In the genomic region with DNA sequence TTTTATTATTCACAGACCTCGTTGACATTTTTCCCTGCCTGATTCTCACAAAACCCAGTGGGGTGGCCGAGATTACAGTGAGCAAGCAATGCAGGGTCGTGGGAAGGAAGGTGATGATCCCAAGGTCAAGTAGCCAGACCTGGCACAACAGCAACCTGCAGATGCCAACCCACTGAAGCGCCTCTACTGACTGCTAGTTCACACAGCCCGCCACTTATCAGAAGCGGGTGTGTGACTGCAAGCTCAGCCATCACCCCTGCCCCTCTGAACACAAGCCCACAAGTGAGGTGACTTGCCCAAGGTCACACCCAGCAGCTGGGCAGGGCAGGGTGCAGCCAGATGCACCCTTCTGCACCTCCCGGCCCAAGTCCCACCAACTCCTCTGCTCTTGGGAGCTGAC, we compare ENCODE assay signal across 29 cellular contexts. TPM values are rescaled to one million over a fixed set of nuclear protein-coding genes. Genes with fewer than 3 reads are reported as not detected.
DNase-seq lines count a peak whose midpoint lies in the region; ATAC-seq and TF ChIP-seq lines count a peak whose summit lies in the region.
"Had no signal": no experiment of that assay in that cellular context is flagged by ENCODE, and none has a peak within 500 bp of the region (broad histone marks: within the 10 kb centered on the region; RNA-seq: fewer than 3 reads in every experiment).

No MANE protein-coding gene starts in this region.

- H3K36me3 ChIP-seq in right atrium auricular region = peaks cover 7% of the 10 kb centered on the region
- H3K36me3 ChIP-seq in mesendoderm (ENCODE audit: control insufficient read depth, insufficient read depth, low read length) = peaks cover 3% of the 10 kb centered on the region
- no peaks in the 10 kb centered on the region for H3K36me3 ChIP-seq in thyroid gland
- H3K36me3 ChIP-seq: breast epithelium had no signal

- peaks cover 64% of the 10 kb centered on the region for H3K79me2 ChIP-seq in mesendoderm (ENCODE audit: control insufficient read depth, insufficient read depth, low read length)

- H3K9me3 Mint-ChIP-seq in activated naive CD8-positive, alpha-beta T cell (ENCODE audit: low read depth) = no peaks in the 10 kb centered on the region
- no peaks in the 10 kb centered on the region for H3K9me3 Mint-ChIP-seq in activated CD4-positive, alpha-beta memory T cell treated with anti-CD3 and anti-CD28 coated beads, Interleukin-2, amount 10 ng/mL, durations not matched to agents 7 days and 5 days
- H3K9me3 Mint-ChIP-seq: activated T-helper 2 cell treated with anti-CD3 and anti-CD28 coated beads, Interferon-gamma antibody, Interleukin-2, Interleukin-4, amounts not matched to agents 10 μg/mL and 5 μg/mL and 100 μg/mL, durations not matched to agents 14 hours and 24 hours and 36 hours; natural killer cell treated with Interleukin-12 subunit alpha and Interleukin-12 subunit beta and Interleukin-15 and Interleukin-18, amount 100 ng/mL, for 72 hours; T-helper 2 cell treated with Interferon-gamma antibody and Interleukin-4, amounts not matched to agents 5 μg/mL and 100 μg/mL, for 36 hours had no signal

- H3K4me3 Mint-ChIP-seq in activated naive CD8-positive, alpha-beta T cell = no peak overlapping the region
- no peak overlapping the region for H3K4me3 Mint-ChIP-seq in activated CD4-positive, alpha-beta memory T cell treated with anti-CD3 and anti-CD28 coated beads, Interleukin-2, amount 10 ng/mL, durations not matched to agents 7 days and 5 days
- H3K4me3 Mint-ChIP-seq: natural killer cell treated with Interleukin-12 subunit alpha and Interleukin-12 subunit beta and Interleukin-15 and Interleukin-18, amount 100 ng/mL, for 72 hours; T-helper 2 cell treated with Interferon-gamma antibody and Interleukin-4, amounts not matched to agents 5 μg/mL and 100 μg/mL, for 36 hours had no signal

- peak overlapping the region; percentile 15 for H3K56ac ChIP-seq in mesendoderm (ENCODE audit: low read length)

- H3K18ac ChIP-seq in mesendoderm (ENCODE audit: low read length) = no peak overlapping the region

- no peak for TF ChIP-seq POLR2A in thyroid gland (IDR thresholded peaks at IDR 0.05)

- CTCF ChIA-PET in activated CD4-positive, alpha-beta memory T cell treated with anti-CD3 and anti-CD28 coated beads, Interleukin-2, amount 10 ng/mL, durations not matched to agents 7 days and 5 days (lab: Charles Lee) = interaction anchor here (3.2 kb wide), 1 partner anchor 12 kb away, joined by 22 read pairs; no protein-coding TSS in a partner anchor

- no peak overlapping the region for H4K8ac ChIP-seq in mesendoderm (ENCODE audit: low read depth, low read length)

- no peak overlapping the region for H2BK120ac ChIP-seq in mesendoderm (ENCODE audit: low read depth, low read length)

- H3K9me3 ChIP-seq in right atrium auricular region (no peaks in the 10 kb centered on the region), thyroid gland (no peaks in the 10 kb centered on the region)
- H3K9me3 ChIP-seq: BLaER1, breast epithelium, heart right ventricle, left lung, psoas muscle, suprapubic skin, vagina had no signal

- no peak overlapping the region for H3K4ac ChIP-seq in mesendoderm (ENCODE audit: low read depth, low read length)

- no peaks in the 10 kb centered on the region for H3K27me3 ChIP-seq in right atrium auricular region
- no peaks in the 10 kb centered on the region for H3K27me3 ChIP-seq in mesendoderm (ENCODE audit: insufficient read depth, low read length, poor library complexity)
- no peaks in the 10 kb centered on the region for H3K27me3 ChIP-seq in thyroid gland
- H3K27me3 ChIP-seq: BLaER1, breast epithelium, heart right ventricle, left lung, suprapubic skin, vagina had no signal

- no peaks in the 10 kb centered on the region for H3K27me3 Mint-ChIP-seq in activated naive CD8-positive, alpha-beta T cell
- H3K27me3 Mint-ChIP-seq in activated CD4-positive, alpha-beta memory T cell treated with anti-CD3 and anti-CD28 coated beads, Interleukin-2, amount 10 ng/mL, durations not matched to agents 7 days and 5 days = no peaks in the 10 kb centered on the region
- H3K27me3 Mint-ChIP-seq: natural killer cell treated with Interleukin-12 subunit alpha and Interleukin-12 subunit beta and Interleukin-15 and Interleukin-18, amount 100 ng/mL, for 72 hours had no signal

- DNase-seq in left ventricle myocardium superior (peak; percentile 43), right atrium auricular region (ENCODE audit: low spot score) (no peak), mesendoderm (no peak), thyroid gland (peak; percentile 50 to 65), KG1 (lab: John Stamatoyannopoulos, UW) (no peak)
- no peak for DNase-seq in activated CD4-positive, alpha-beta memory T cell treated with anti-CD3 and anti-CD28 coated beads, Interleukin-2, amount 10 ng/mL, durations not matched to agents 7 days and 5 days
- DNase-seq: Calu3; effector CD8-positive, alpha-beta T cell; left lung; midbrain; NCI-H1092 treated with DMSO at 0.1 percent for 48 hours; NCI-H2029; NCI-H748 treated with DMSO at 0.1 percent for 48 hours; psoas muscle; stimulated activated CD4-positive, alpha-beta T cell treated with anti-CD3 and anti-CD28 coated beads, Interleukin-2, amount 100 ng/mL, for 24 hours; WERI-Rb-1 had no signal

- H3K4me1 ChIP-seq in right atrium auricular region = peaks cover 0 to 27% of the 10 kb centered on the region in 2 donors
- H3K4me1 ChIP-seq in mesendoderm (ENCODE audit: control insufficient read depth, low read depth, low read length) = peaks cover 3% of the 10 kb centered on the region
- peaks cover 4 to 14% of the 10 kb centered on the region in 2 donors for H3K4me1 ChIP-seq in thyroid gland
- H3K4me1 ChIP-seq: breast epithelium had no signal

- ATAC-seq in left ventricle myocardium superior (peak; percentile 22), GM18498 (IDR thresholded peaks at IDR 0.05; ENCODE audit: unreplicated experiment) (no peak)
- ATAC-seq: left lung, psoas muscle had no signal

- H3K4me3 ChIP-seq in right atrium auricular region (no peak overlapping the region), mesendoderm (ENCODE audit: low read length) (no peak overlapping the region), thyroid gland (replicated peaks in 1 of 3) (no peak overlapping the region)
- H3K4me3 ChIP-seq: BLaER1, breast epithelium, heart right ventricle, left lung, psoas muscle, smooth muscle cell, suprapubic skin, vagina had no signal

- no peak overlapping the region for H2BK15ac ChIP-seq in mesendoderm (replicated peaks; ENCODE audit: low read depth)

- H4K5ac ChIP-seq in mesendoderm (ENCODE audit: low read length) = no peak overlapping the region

- intact Hi-C loops in left ventricle myocardium superior (cut with micrococcal nuclease) (no loop called here), thyroid gland (cut with DNase I) (no loop called here)

- TF ChIP-seq CTCF in right atrium auricular region (IDR thresholded peaks at IDR 0.05) (no peak), thyroid gland (IDR thresholded peaks at IDR 0.05) (no peak)

- H3K4me1 Mint-ChIP-seq in activated naive CD8-positive, alpha-beta T cell (ENCODE audit: low read depth) = peaks cover 13% of the 10 kb centered on the region
- H3K4me1 Mint-ChIP-seq in activated CD4-positive, alpha-beta memory T cell treated with anti-CD3 and anti-CD28 coated beads, Interleukin-2, amount 10 ng/mL, durations not matched to agents 7 days and 5 days = peaks cover 13% of the 10 kb centered on the region

- H3K9ac ChIP-seq in mesendoderm (ENCODE audit: low read length) = no peak overlapping the region
- H3K9ac ChIP-seq: BLaER1 had no signal

- H2BK5ac ChIP-seq in mesendoderm (ENCODE audit: low read length) = no peak overlapping the region

- H3K27ac ChIP-seq in right atrium auricular region = no peak overlapping the region
- H3K27ac ChIP-seq in mesendoderm (ENCODE audit: low read depth, low read length) = no peak overlapping the region
- peak overlapping the region in 1 of 3 donors; percentile 1 for H3K27ac ChIP-seq in thyroid gland
- H3K27ac ChIP-seq: BLaER1, breast epithelium, HL-60, left lung, psoas muscle, suprapubic skin, WERI-Rb-1 had no signal

- no peak overlapping the region for H3K23ac ChIP-seq in mesendoderm (ENCODE audit: low read length)

- H3K27ac Mint-ChIP-seq in activated naive CD8-positive, alpha-beta T cell = peak overlapping the region; percentile 22
- no peak overlapping the region for H3K27ac Mint-ChIP-seq in activated CD4-positive, alpha-beta memory T cell treated with anti-CD3 and anti-CD28 coated beads, Interleukin-2, amount 10 ng/mL, durations not matched to agents 7 days and 5 days
- H3K27ac Mint-ChIP-seq: activated T-helper 2 cell treated with anti-CD3 and anti-CD28 coated beads, Interferon-gamma antibody, Interleukin-2, Interleukin-4, amounts not matched to agents 10 μg/mL and 5 μg/mL and 100 μg/mL, durations not matched to agents 14 hours and 24 hours and 36 hours; natural killer cell treated with Interleukin-12 subunit alpha and Interleukin-12 subunit beta and Interleukin-15 and Interleukin-18, amount 100 ng/mL, for 72 hours; T-helper 2 cell treated with Interferon-gamma antibody and Interleukin-4, amounts not matched to agents 5 μg/mL and 100 μg/mL, for 36 hours had no signal

- WGBS in mesendoderm (ENCODE audit: extremely low coverage, insufficient coverage, low lambda C conversion rate) = no CpG with 5 or more reads among the region's 7 CpGs
- WGBS in thyroid gland, 2 donors = 61 to 75% methylated on average over 7 of the region's 7 CpGs

- H3K4me2 ChIP-seq in mesendoderm (ENCODE audit: low read length) = no peak overlapping the region
- H3K4me2 ChIP-seq: BLaER1, smooth muscle cell had no signal

- POLR2A ChIA-PET in activated CD4-positive, alpha-beta memory T cell treated with anti-CD3 and anti-CD28 coated beads, Interleukin-2, amount 10 ng/mL, durations not matched to agents 7 days and 5 days (lab: Charles Lee) = no interaction called here

- H3K36me3 Mint-ChIP-seq in activated naive CD8-positive, alpha-beta T cell = peaks cover 4% of the 10 kb centered on the region
- peaks cover 17% of the 10 kb centered on the region for H3K36me3 Mint-ChIP-seq in activated CD4-positive, alpha-beta memory T cell treated with anti-CD3 and anti-CD28 coated beads, Interleukin-2, amount 10 ng/mL, durations not matched to agents 7 days and 5 days (ENCODE audit: low read depth)
- H3K36me3 Mint-ChIP-seq: natural killer cell treated with Interleukin-12 subunit alpha and Interleukin-12 subunit beta and Interleukin-15 and Interleukin-18, amount 100 ng/mL, for 72 hours had no signal

- H2AK5ac ChIP-seq in mesendoderm (ENCODE audit: low read length) = no peak overlapping the region

- H3K79me1 ChIP-seq in mesendoderm (ENCODE audit: low read length) = peaks cover 32% of the 10 kb centered on the region

RNA-seq across cellular contexts. Expression of a gene that starts 7.1 kb away (rescaled TPM):
- total RNA-seq in left ventricle myocardium superior (4.7 TPM), right atrium auricular region (1 to 10 TPM; 2.0 to 2.9 TPM), thyroid gland (1 to 10 TPM; 3.8 to 6.3 (median 5.4) TPM)
- 20.3 TPM for polyA plus RNA-seq in mesendoderm (2013, experiment 1 of 2)
- polyA plus RNA-seq in mesendoderm (2013, experiment 2 of 2) = 21.0 TPM
- 10 to 100 TPM; 12.4 to 13.5 TPM for total RNA-seq in activated CD4-positive, alpha-beta memory T cell treated with anti-CD3 and anti-CD28 coated beads, Interleukin-2, amount 10 ng/mL, durations not matched to agents 7 days and 5 days

RNA-seq across cellular contexts. Expression of a gene that starts 23.8 kb away (rescaled TPM):
- total RNA-seq in left ventricle myocardium superior (426 TPM), right atrium auricular region (100 to 1,000 TPM; 295 to 466 TPM), thyroid gland (1 to 10 TPM in 1 of 4 donors, under 1 TPM in 3; 0.67 to 1.1 (median 0.84) TPM)
- polyA plus RNA-seq in mesendoderm (2013, experiment 1 of 2) = 0.07 TPM
- 0.06 TPM for polyA plus RNA-seq in mesendoderm (2013, experiment 2 of 2)
- total RNA-seq in activated CD4-positive, alpha-beta memory T cell treated with anti-CD3 and anti-CD28 coated beads, Interleukin-2, amount 10 ng/mL, durations not matched to agents 7 days and 5 days = not detected
- total RNA-seq: activated T-helper 2 cell treated with anti-CD3 and anti-CD28 coated beads, Interferon-gamma antibody, Interleukin-2, Interleukin-4, amounts not matched to agents 10 μg/mL and 5 μg/mL and 100 μg/mL, durations not matched to agents 14 hours and 24 hours and 36 hours; Calu3; H4; natural killer cell treated with Interleukin-12 subunit alpha and Interleukin-12 subunit beta and Interleukin-15 and Interleukin-18, amount 100 ng/mL, for 72 hours; smooth muscle cell had no signal
- polyA plus RNA-seq: smooth muscle cell had no signal

RNA-seq across cellular contexts. Expression of a gene that starts 50.2 kb away (rescaled TPM):
- total RNA-seq in left ventricle myocardium superior (16.6 TPM), right atrium auricular region (10 to 100 TPM; 10.3 to 16.0 TPM), thyroid gland (1 to 10 TPM; 5.5 to 7.6 (median 6.7) TPM)
- polyA plus RNA-seq in mesendoderm (2013, experiment 1 of 2) = 6.2 TPM
- 6.5 TPM for polyA plus RNA-seq in mesendoderm (2013, experiment 2 of 2)
- under 1 TPM; 0.40 to 0.45 TPM for total RNA-seq in activated CD4-positive, alpha-beta memory T cell treated with anti-CD3 and anti-CD28 coated beads, Interleukin-2, amount 10 ng/mL, durations not matched to agents 7 days and 5 days

Comparison
In these comparisons a context has a peak if more than half of its experiments do, and no peak if none do; other contexts are left out.
1. DNase-seq: peak in left ventricle myocardium superior (single experiment) and thyroid gland (2 of 2); none in right atrium auricular region (single experiment), mesendoderm (single experiment), activated CD4-positive, alpha-beta memory T cell treated with anti-CD3 and anti-CD28 coated beads, Interleukin-2, amount 10 ng/mL, durations not matched to agents 7 days and 5 days (single experiment) and KG1 (single experiment).
2. RNA of a gene that starts 23.8 kb away (total RNA-seq): 295 to 466 TPM in right atrium auricular region and 426 TPM in left ventricle myocardium superior (single experiment); 0.67 to 1.1 TPM in thyroid gland and not detected in activated CD4-positive, alpha-beta memory T cell treated with anti-CD3 and anti-CD28 coated beads, Interleukin-2, amount 10 ng/mL, durations not matched to agents 7 days and 5 days; every median in the first group is over 100 times any median in the second.
3. RNA of a gene that starts 50.2 kb away (total RNA-seq): 16.6 TPM in left ventricle myocardium superior (single experiment), 10.3 to 16.0 TPM in right atrium auricular region and 5.5 to 7.6 TPM in thyroid gland; 0.40 to 0.45 TPM in activated CD4-positive, alpha-beta memory T cell treated with anti-CD3 and anti-CD28 coated beads, Interleukin-2, amount 10 ng/mL, durations not matched to agents 7 days and 5 days; every median in the first group is over 4 times any median in the second.